12 cellular contexts compared by ENCODE assay signal in genomic region chrY:19559161-19559560, GRCh38.
"Had no signal": no experiment of that assay in that cellular context is flagged by ENCODE, and none has a peak within 500 bp of the region (broad histone marks: within the 10 kb centered on the region; RNA-seq: fewer than 3 reads in every experiment).

No MANE protein-coding gene starts in this region.

- ATAC-seq: activated CD8-positive, alpha-beta memory T cell treated with anti-CD3 and anti-CD28 coated beads, Interleukin-2, amount 10 ng/mL, durations not matched to agents 7 days and 5 days had no signal

- H3K4me3 ChIP-seq: hepatocyte, stomach, vagina had no signal

- H3K9me3 ChIP-seq: stomach, vagina had no signal

- H3K36me3 ChIP-seq: brain microvascular endothelial cell, stomach, vagina had no signal

- DNase-seq: activated CD4-positive, alpha-beta T cell treated with anti-CD3 and anti-CD28 coated beads, Interleukin-2, amount 50 U/mL, for 4 hours; activated CD4-positive, CD25-positive, alpha-beta regulatory T cell treated with anti-CD3 and anti-CD28 coated beads, Interleukin-2, amount 50 U/mL, for 72 hours; activated CD8-positive, alpha-beta memory T cell treated with anti-CD3 and anti-CD28 coated beads, Interleukin-2, amount 10 ng/mL, durations not matched to agents 7 days and 5 days; activated effector memory CD4-positive, alpha-beta T cell treated with Interleukin-2 at 50 U/mL for 16 hours; activated T-cell treated with anti-CD3 and anti-CD28 coated beads, Interleukin-2, amount 50 U/mL, for 24 hours; brain microvascular endothelial cell; kidney; stimulated activated CD4-positive, alpha-beta T cell treated with anti-CD3 and anti-CD28 coated beads, Interleukin-2, amount 100 ng/mL, for 48 hours; stomach had no signal

- H3K4me1 ChIP-seq: stomach, vagina had no signal

- H3K27ac ChIP-seq: brain microvascular endothelial cell, hepatocyte, stomach, vagina had no signal

- H3K27me3 ChIP-seq: brain microvascular endothelial cell, hepatocyte, stomach, vagina had no signal

- FAIRE-seq: endometrium, kidney had no signal
